Comparison of ENCODE assay signal across 23 cellular contexts in the genomic region with DNA sequence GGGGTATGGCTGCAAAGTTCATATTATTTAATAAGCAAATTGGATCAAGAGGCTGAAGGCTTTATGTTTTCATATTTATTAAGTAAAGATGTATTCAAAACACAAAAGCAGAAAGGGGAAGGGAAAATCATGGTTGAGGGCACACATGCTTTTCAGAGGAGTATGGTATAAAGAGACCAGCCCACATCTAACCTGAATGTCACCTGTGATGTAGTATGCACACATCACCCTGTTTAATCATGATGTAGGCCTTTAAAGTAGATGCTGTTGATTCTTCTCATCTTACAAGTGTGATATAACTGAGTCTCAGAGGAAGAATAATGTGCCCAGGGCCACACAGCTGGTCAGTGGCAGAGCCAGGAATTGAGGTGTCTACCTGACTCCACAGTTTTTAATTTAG.
"Had no signal": no experiment of that assay in that cellular context is flagged by ENCODE, and none has a peak within 500 bp of the region (broad histone marks: within the 10 kb centered on the region; RNA-seq: fewer than 3 reads in every experiment).

No MANE protein-coding gene starts in this region.

- H3K27ac ChIP-seq: ascending aorta, body of pancreas had no signal

- ATAC-seq: activated CD4-positive, CD25-positive, alpha-beta regulatory T cell treated with anti-CD3 and anti-CD28 coated beads, Interleukin-2, amount 50 U/mL, for 24 hours; activated CD8-positive, alpha-beta memory T cell treated with anti-CD3 and anti-CD28 coated beads, Interleukin-2, amount 10 ng/mL, durations not matched to agents 7 days and 5 days; activated naive CD4-positive, alpha-beta T cell treated with anti-CD3 and anti-CD28 coated beads, Interleukin-2, amount 50 U/mL, for 72 hours; activated naive CD8-positive, alpha-beta T cell treated with anti-CD3 and anti-CD28 coated beads, Interleukin-2, amount 50 U/mL, for 24 hours; activated T-cell treated with anti-CD3 and anti-CD28 coated beads, Interleukin-2, amount 50 U/mL, for 4 hours; body of pancreas; Right ventricle myocardium inferior had no signal

- H3K4me3 Mint-ChIP-seq: activated CD8-positive, alpha-beta memory T cell treated with anti-CD3 and anti-CD28 coated beads, Interleukin-2, amount 10 ng/mL, durations not matched to agents 7 days and 5 days; activated naive CD8-positive, alpha-beta T cell treated with anti-CD3 and anti-CD28 coated beads, Interleukin-2, amount 50 U/mL, for 24 hours; activated T-cell treated with anti-CD3 and anti-CD28 coated beads, Interleukin-2, amount 50 U/mL, for 4 hours had no signal

- H3K27me3 Mint-ChIP-seq: activated naive CD8-positive, alpha-beta T cell treated with anti-CD3 and anti-CD28 coated beads, Interleukin-2, amount 50 U/mL, for 24 hours had no signal

- H3K27ac Mint-ChIP-seq: activated CD8-positive, alpha-beta memory T cell treated with anti-CD3 and anti-CD28 coated beads, Interleukin-2, amount 10 ng/mL, durations not matched to agents 7 days and 5 days; activated naive CD8-positive, alpha-beta T cell treated with anti-CD3 and anti-CD28 coated beads, Interleukin-2, amount 50 U/mL, for 24 hours had no signal

- H3K4me1 Mint-ChIP-seq: activated CD8-positive, alpha-beta memory T cell treated with anti-CD3 and anti-CD28 coated beads, Interleukin-2, amount 10 ng/mL, durations not matched to agents 7 days and 5 days; activated naive CD8-positive, alpha-beta T cell treated with anti-CD3 and anti-CD28 coated beads, Interleukin-2, amount 50 U/mL, for 24 hours had no signal

- H3K36me3 Mint-ChIP-seq: activated CD8-positive, alpha-beta memory T cell treated with anti-CD3 and anti-CD28 coated beads, Interleukin-2, amount 10 ng/mL, durations not matched to agents 7 days and 5 days; activated naive CD4-positive, alpha-beta T cell treated with anti-CD3 and anti-CD28 coated beads, Interleukin-2, amount 50 U/mL, for 72 hours had no signal

- DNase-seq: activated CD4-positive, alpha-beta T cell treated with anti-CD3 and anti-CD28 coated beads for 48 hours; activated CD4-positive, alpha-beta T cell treated with anti-CD3 and anti-CD28 coated beads, Interleukin-2, amount 50 U/mL, for 4 hours; activated CD8-positive, alpha-beta memory T cell treated with anti-CD3 and anti-CD28 coated beads, Interleukin-2, amount 10 ng/mL, durations not matched to agents 7 days and 5 days; activated effector memory CD4-positive, alpha-beta T cell treated with anti-CD3 and anti-CD28 coated beads, Interleukin-2, amount 50 U/mL, for 16 hours; activated naive CD4-positive, alpha-beta T cell treated with Interleukin-2 at 50 U/mL for 16 hours; activated naive CD8-positive, alpha-beta T cell treated with anti-CD3 and anti-CD28 coated beads, Interleukin-2, amount 50 U/mL, for 24 hours; activated T-cell treated with anti-CD3 and anti-CD28 coated beads, Interleukin-2, amount 50 U/mL, for 4 hours; amniotic stem cell; body of pancreas; central memory CD4-positive, alpha-beta T cell; NCI-H1105; NCI-H1436; NCI-H1694 treated with DMSO at 0.1 percent for 48 hours; NCI-H2029 treated with DMSO at 0.1 percent for 48 hours; NCI-H345; NCI-H510A; NCI-H526 treated with DMSO at 0.1 percent for 48 hours; SK-N-SH; T-helper 1 cell had no signal
